In the genomic region with DNA sequence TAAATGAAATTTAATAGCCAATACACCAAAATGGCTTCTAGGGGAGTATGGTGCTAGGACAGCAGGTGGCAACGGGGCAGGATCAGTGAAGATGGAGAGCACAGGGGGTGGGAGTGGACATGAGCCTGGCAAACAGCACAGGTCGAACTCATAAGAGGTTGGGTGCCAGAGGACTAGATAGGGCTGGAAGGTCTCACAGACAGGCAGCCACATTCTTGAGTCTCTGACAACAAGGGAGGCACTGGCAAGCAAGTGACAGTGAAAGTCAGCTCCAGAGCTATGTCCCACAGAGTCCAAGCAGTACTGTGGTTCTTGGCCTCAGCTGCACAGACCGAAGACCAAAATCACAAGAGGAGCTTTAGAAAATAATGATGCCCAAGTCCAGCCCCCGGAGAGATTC, we compare ENCODE assay signal across 22 cellular contexts.
"Had no signal": no experiment of that assay in that cellular context is flagged by ENCODE, and none has a peak within 500 bp of the region (broad histone marks: within the 10 kb centered on the region; RNA-seq: fewer than 3 reads in every experiment).

No MANE protein-coding gene starts in this region.

- H3K4me1 ChIP-seq: colonic mucosa, esophagus squamous epithelium, left lung, pancreas, sigmoid colon, stomach, uterus had no signal

- H3K9me3 ChIP-seq: colonic mucosa, esophagus squamous epithelium, left lung, pancreas, sigmoid colon, stomach, uterus had no signal

- H3K4me3 ChIP-seq: colonic mucosa, esophagus squamous epithelium, left lung, lung, pancreas, sigmoid colon, stomach, uterus had no signal

- ATAC-seq: left lung, pancreas had no signal

- H3K27me3 ChIP-seq: colonic mucosa, esophagus squamous epithelium, left lung, pancreas, sigmoid colon, stomach, uterus had no signal

- DNase-seq: cerebellar nuclear complex; colonic mucosa; dermis blood vessel endothelial cell; esophagus squamous epithelium; foreskin fibroblast; islet precursor cell; left lung; mesenchymal stem cell; midbrain; naive B cell; occipital lobe; pancreas; sigmoid colon; small intestine; stimulated activated CD4-positive, alpha-beta T cell treated with anti-CD3 and anti-CD28 coated beads, Interleukin-12 subunit alpha, Interleukin-12 subunit beta, amount 100 ng/mL, for 4 hours; stimulated activated naive CD4-positive, alpha-beta T cell; stomach; uterus had no signal

- H3K4me3 Mint-ChIP-seq: naive B cell, nephron, type B pancreatic cell had no signal

- H3K27me3 Mint-ChIP-seq: naive B cell, progenitor cell of endocrine pancreas, type B pancreatic cell had no signal

- H3K4me1 Mint-ChIP-seq: naive B cell, nephron had no signal

- H3K27ac ChIP-seq: colonic mucosa, esophagus squamous epithelium, left lung, pancreas, sigmoid colon, stomach, uterus had no signal

- H3K27ac Mint-ChIP-seq: naive B cell, nephron, progenitor cell of endocrine pancreas, type B pancreatic cell had no signal

- H3K9me3 Mint-ChIP-seq: naive B cell, nephron, type B pancreatic cell had no signal

- H3K36me3 ChIP-seq: colonic mucosa, uterus had no signal
